ENCODE assay signal across 10 cellular contexts in genomic region chrX:97401154-97401553, GRCh38.
A peak's percentile ranks its signal among the peaks of the same experiment; 100 is the strongest.
DNase-seq lines count a peak whose midpoint lies in the region; ATAC-seq and TF ChIP-seq lines count a peak whose summit lies in the region.
"Had no signal": no experiment of that assay in that cellular context is flagged by ENCODE, and none has a peak within 500 bp of the region (broad histone marks: within the 10 kb centered on the region; RNA-seq: fewer than 3 reads in every experiment).

No MANE protein-coding gene starts in this region.

- ATAC-seq in GM18498 (IDR thresholded peaks at IDR 0.05; ENCODE audit: unreplicated experiment), result peak; percentile 65
- ATAC-seq in GM19397 (IDR thresholded peaks at IDR 0.05; ENCODE audit: unreplicated experiment), result peak; percentile 46
- peak; percentile 46 for ATAC-seq in HG03064 (IDR thresholded peaks at IDR 0.05; ENCODE audit: low read depth, unreplicated experiment)
- ATAC-seq in Right ventricle myocardium inferior, result no peak

- no peaks in the 10 kb centered on the region for H3K36me3 ChIP-seq in HAP-1 (replicated peaks)
- H3K36me3 ChIP-seq: SJSA1 had no signal

- H3K27me3 Mint-ChIP-seq in activated T-helper 1 cell treated with anti-CD3 and anti-CD28 coated beads, Interleukin-12 subunit alpha, Interleukin-12 subunit beta, Interleukin-2, Interleukin-4 antibody, amounts not matched to agents 30 ng/mL and 10 ng/mL and 1 ng/mL, durations not matched to agents 14 hours and 24 hours and 36 hours (ENCODE audit: insufficient read depth), result no peaks in the 10 kb centered on the region

- in situ Hi-C loops in HAP-1 (cut with MboI; ENCODE audit: low sequenced_read_pairs), result no loop called here

- peaks cover 50% of the 10 kb centered on the region for H3K4me1 Mint-ChIP-seq in activated T-helper 1 cell treated with anti-CD3 and anti-CD28 coated beads, Interleukin-12 subunit alpha, Interleukin-12 subunit beta, Interleukin-2, Interleukin-4 antibody, amounts not matched to agents 30 ng/mL and 10 ng/mL and 1 ng/mL, durations not matched to agents 14 hours and 24 hours and 36 hours (ENCODE audit: low read depth)

- CTCF ChIA-PET in RWPE1 (lab: Yijun Ruan, JAX), result no interaction called here

- H3K27ac ChIP-seq in RWPE1, result no peak overlapping the region
- H3K27ac ChIP-seq: SJSA1 had no signal

- H3K36me3 Mint-ChIP-seq in activated T-helper 1 cell treated with anti-CD3 and anti-CD28 coated beads, Interleukin-12 subunit alpha, Interleukin-12 subunit beta, Interleukin-2, Interleukin-4 antibody, amounts not matched to agents 30 ng/mL and 10 ng/mL and 1 ng/mL, durations not matched to agents 14 hours and 24 hours and 36 hours (ENCODE audit: low read depth), result peaks cover 3% of the 10 kb centered on the region

- H3K9me3 ChIP-seq in HAP-1, result no peaks in the 10 kb centered on the region
- H3K9me3 ChIP-seq: SJSA1 had no signal

- no peak for TF ChIP-seq CTCF in RWPE1 (conservative IDR thresholded peaks at IDR 0.05; ENCODE audit: low read depth)

- peak overlapping the region; percentile 75 for H3K27ac Mint-ChIP-seq in activated T-helper 1 cell treated with anti-CD3 and anti-CD28 coated beads, Interleukin-12 subunit alpha, Interleukin-12 subunit beta, Interleukin-2, Interleukin-4 antibody, amounts not matched to agents 30 ng/mL and 10 ng/mL and 1 ng/mL, durations not matched to agents 14 hours and 24 hours and 36 hours

- H3K4me3 Mint-ChIP-seq in activated T-helper 1 cell treated with anti-CD3 and anti-CD28 coated beads, Interleukin-12 subunit alpha, Interleukin-12 subunit beta, Interleukin-2, Interleukin-4 antibody, amounts not matched to agents 30 ng/mL and 10 ng/mL and 1 ng/mL, durations not matched to agents 14 hours and 24 hours and 36 hours, result peak overlapping the region; percentile 45

- no peak overlapping the region for H3K4me3 ChIP-seq in HAP-1
- H3K4me3 ChIP-seq: SJSA1 had no signal

- DNase-seq in activated T-helper 1 cell treated with anti-CD3 and anti-CD28 coated beads, Interleukin-12 subunit alpha, Interleukin-12 subunit beta, Interleukin-2, Interleukin-4 antibody, amounts not matched to agents 30 ng/mL and 10 ng/mL and 1 ng/mL, durations not matched to agents 14 hours and 24 hours and 36 hours (ENCODE audit: low spot score), result no peak
- DNase-seq in HAP-1 (ENCODE audit: low spot score in 2 of 2), result no peak
- no peak for DNase-seq in NCI-H524 (lab: John Stamatoyannopoulos, UW)
- no peak for DNase-seq in RWPE1 (ENCODE audit: low spot score)
- DNase-seq in Right ventricle myocardium inferior (ENCODE audit: missing footprints), result no peak
- DNase-seq: nucleus accumbens had no signal

- POLR2A ChIA-PET in RWPE1 (lab: Yijun Ruan, JAX; ENCODE audit: low non-redundant PET), result no interaction called here

- H3K27me3 ChIP-seq in HAP-1 (ENCODE audit: low read depth), result no peaks in the 10 kb centered on the region
- H3K27me3 ChIP-seq: SJSA1 had no signal

- intact Hi-C loops in activated T-helper 1 cell treated with anti-CD3 and anti-CD28 coated beads, Interleukin-12 subunit alpha, Interleukin-12 subunit beta, Interleukin-2, Interleukin-4 antibody, amounts not matched to agents 30 ng/mL and 10 ng/mL and 1 ng/mL, durations not matched to agents 14 hours and 24 hours and 36 hours (cut with micrococcal nuclease), result loop anchor here (5.0 to 10.0 kb wide), 2 partner anchors 346 to 374 kb away; no protein-coding TSS in a partner anchor
- intact Hi-C loops in Right ventricle myocardium inferior (cut with DNase I), result no loop called here

- H3K4me1 ChIP-seq in HAP-1, result no peaks in the 10 kb centered on the region
- H3K4me1 ChIP-seq: SJSA1 had no signal

- H3K9me3 Mint-ChIP-seq in activated T-helper 1 cell treated with anti-CD3 and anti-CD28 coated beads, Interleukin-12 subunit alpha, Interleukin-12 subunit beta, Interleukin-2, Interleukin-4 antibody, amounts not matched to agents 30 ng/mL and 10 ng/mL and 1 ng/mL, durations not matched to agents 14 hours and 24 hours and 36 hours, result no peaks in the 10 kb centered on the region
